In genomic region chr14:99657645-99658155, GRCh38 we compare ENCODE assay signal across 27 cellular contexts. TPM values are rescaled to one million over a fixed set of nuclear protein-coding genes. Genes with fewer than 3 reads are reported as not detected.
"Had no signal": no experiment of that assay in that cellular context is flagged by ENCODE, and none has a peak within 500 bp of the region (broad histone marks: within the 10 kb centered on the region; RNA-seq: fewer than 3 reads in every experiment).

No MANE protein-coding gene starts in this region.

- H3K4me3 Mint-ChIP-seq: activated CD4-positive, alpha-beta T cell treated with anti-CD3 and anti-CD28 coated beads, Interleukin-2, amount 10 ng/mL, durations not matched to agents 24 days and 14 days; activated CD8-positive, alpha-beta memory T cell treated with anti-CD3 and anti-CD28 coated beads, Interleukin-2, amount 10 ng/mL, durations not matched to agents 7 days and 5 days; activated naive CD4-positive, alpha-beta T cell treated with anti-CD3 and anti-CD28 coated beads, Interleukin-2, amount 50 U/mL, for 24 hours; activated T-cell treated with anti-CD3 and anti-CD28 coated beads, Interleukin-2, amount 50 U/mL, for 24 hours; activated T-helper 1 cell treated with anti-CD3 and anti-CD28 coated beads, Interleukin-12 subunit alpha, Interleukin-12 subunit beta, Interleukin-2, Interleukin-4 antibody, amounts not matched to agents 30 ng/mL and 10 ng/mL and 1 ng/mL, durations not matched to agents 14 hours and 24 hours and 36 hours; central memory CD8-positive, alpha-beta T cell; T-helper 1 cell treated with Interleukin-12 subunit alpha and Interleukin-12 subunit beta and Interleukin-4 antibody, amounts not matched to agents 30 μg/mL and 1 μg/mL, for 36 hours; WTC11 had no signal

- H3K27me3 ChIP-seq: MG63 had no signal

- H3K4me3 ChIP-seq: body of pancreas, MG63, Peyer's patch had no signal

- H3K9me3 Mint-ChIP-seq: activated CD4-positive, alpha-beta T cell treated with anti-CD3 and anti-CD28 coated beads, Interleukin-2, amount 10 ng/mL, durations not matched to agents 24 days and 14 days; activated naive CD4-positive, alpha-beta T cell treated with anti-CD3 and anti-CD28 coated beads, Interleukin-2, amount 50 U/mL, for 24 hours; activated T-cell treated with anti-CD3 and anti-CD28 coated beads, Interleukin-2, amount 50 U/mL, for 24 hours; activated T-helper 1 cell treated with anti-CD3 and anti-CD28 coated beads, Interleukin-12 subunit alpha, Interleukin-12 subunit beta, Interleukin-2, Interleukin-4 antibody, amounts not matched to agents 30 ng/mL and 10 ng/mL and 1 ng/mL, durations not matched to agents 14 hours and 24 hours and 36 hours; central memory CD8-positive, alpha-beta T cell; T-helper 1 cell treated with Interleukin-12 subunit alpha and Interleukin-12 subunit beta and Interleukin-4 antibody, amounts not matched to agents 30 μg/mL and 1 μg/mL, for 36 hours; WTC11 had no signal

- ATAC-seq: activated CD8-positive, alpha-beta memory T cell treated with anti-CD3 and anti-CD28 coated beads, Interleukin-2, amount 10 ng/mL, durations not matched to agents 7 days and 5 days; body of pancreas; WTC11 had no signal

- DNase-seq: activated CD4-positive, alpha-beta T cell treated with anti-CD3 and anti-CD28 coated beads, Interleukin-2, amount 10 ng/mL, durations not matched to agents 24 days and 14 days; activated CD4-positive, alpha-beta T cell treated with anti-CD3 and anti-CD28 coated beads, Interleukin-2, amount 50 U/mL, for 48 hours; activated CD4-positive, CD25-positive, alpha-beta regulatory T cell treated with anti-CD3 and anti-CD28 coated beads, Interleukin-2, amount 50 U/mL, for 72 hours; activated CD8-positive, alpha-beta memory T cell treated with anti-CD3 and anti-CD28 coated beads, Interleukin-2, amount 10 ng/mL, durations not matched to agents 7 days and 5 days; activated effector memory CD4-positive, alpha-beta T cell treated with Interleukin-2 at 50 U/mL for 16 hours; activated naive CD4-positive, alpha-beta T cell; activated T-cell treated with anti-CD3 and anti-CD28 coated beads, Interleukin-2, amount 50 U/mL, for 24 hours; aorta; body of pancreas; MG63; MV-4-11; NCI-H1092 treated with DMSO at 0.1 percent for 48 hours; NCI-H1417 treated with DMSO at 0.1 percent for 48 hours; NCI-H1694; NCI-H2029; NCI-H345; NCI-H510A; NCI-H69; NK-92 treated with Interleukin-12 subunit alpha and Interleukin-12 subunit beta, amount 100 ng/mL, for 24 hours; Peyer's patch; SHP77 had no signal

- H3K4me1 Mint-ChIP-seq: activated CD8-positive, alpha-beta memory T cell treated with anti-CD3 and anti-CD28 coated beads, Interleukin-2, amount 10 ng/mL, durations not matched to agents 7 days and 5 days; activated naive CD4-positive, alpha-beta T cell treated with anti-CD3 and anti-CD28 coated beads, Interleukin-2, amount 50 U/mL, for 24 hours; central memory CD8-positive, alpha-beta T cell had no signal

- H3K36me3 ChIP-seq: MG63, Peyer's patch had no signal

- H3K9me3 ChIP-seq: body of pancreas, MG63, Peyer's patch had no signal

- H3K27ac Mint-ChIP-seq: activated CD4-positive, alpha-beta T cell treated with anti-CD3 and anti-CD28 coated beads, Interleukin-2, amount 10 ng/mL, durations not matched to agents 24 days and 14 days; activated CD8-positive, alpha-beta memory T cell treated with anti-CD3 and anti-CD28 coated beads, Interleukin-2, amount 10 ng/mL, durations not matched to agents 7 days and 5 days; activated naive CD4-positive, alpha-beta T cell treated with anti-CD3 and anti-CD28 coated beads, Interleukin-2, amount 50 U/mL, for 24 hours; activated T-cell treated with anti-CD3 and anti-CD28 coated beads, Interleukin-2, amount 50 U/mL, for 24 hours; activated T-helper 1 cell treated with anti-CD3 and anti-CD28 coated beads, Interleukin-12 subunit alpha, Interleukin-12 subunit beta, Interleukin-2, Interleukin-4 antibody, amounts not matched to agents 30 ng/mL and 10 ng/mL and 1 ng/mL, durations not matched to agents 14 hours and 24 hours and 36 hours; T-helper 1 cell treated with Interleukin-12 subunit alpha and Interleukin-12 subunit beta and Interleukin-4 antibody, amounts not matched to agents 30 μg/mL and 1 μg/mL, for 36 hours; WTC11 had no signal

- H3K27ac ChIP-seq: body of pancreas, Peyer's patch had no signal

- H3K36me3 Mint-ChIP-seq: activated CD8-positive, alpha-beta memory T cell treated with anti-CD3 and anti-CD28 coated beads, Interleukin-2, amount 10 ng/mL, durations not matched to agents 7 days and 5 days; activated naive CD4-positive, alpha-beta T cell treated with anti-CD3 and anti-CD28 coated beads, Interleukin-2, amount 50 U/mL, for 24 hours; WTC11 had no signal

RNA-seq across cellular contexts. Expression of gene HHIPL1, which starts 12.8 kb away (rescaled TPM):
- total RNA-seq: activated CD4-positive, alpha-beta T cell treated with anti-CD3 and anti-CD28 coated beads, Interleukin-2, amount 10 ng/mL, durations not matched to agents 24 days and 14 days; activated T-helper 1 cell treated with anti-CD3 and anti-CD28 coated beads, Interleukin-12 subunit alpha, Interleukin-12 subunit beta, Interleukin-2, Interleukin-4 antibody, amounts not matched to agents 30 ng/mL and 10 ng/mL and 1 ng/mL, durations not matched to agents 14 hours and 24 hours and 36 hours had no signal

RNA-seq across cellular contexts. Expression of gene CYP46A1, which starts 26.4 kb away (rescaled TPM):
- total RNA-seq: activated T-helper 1 cell treated with anti-CD3 and anti-CD28 coated beads, Interleukin-12 subunit alpha, Interleukin-12 subunit beta, Interleukin-2, Interleukin-4 antibody, amounts not matched to agents 30 ng/mL and 10 ng/mL and 1 ng/mL, durations not matched to agents 14 hours and 24 hours and 36 hours; SK-MEL-5 had no signal
